ENCODE assay signal across 27 cellular contexts in genomic region chr4:134848681-134849080, GRCh38.
"Had no signal": no experiment of that assay in that cellular context is flagged by ENCODE, and none has a peak within 500 bp of the region (broad histone marks: within the 10 kb centered on the region; RNA-seq: fewer than 3 reads in every experiment).

No MANE protein-coding gene starts in this region.

- H3K27me3 ChIP-seq: stomach, suprapubic skin, testis, thyroid gland, tibial artery, tibial nerve, transverse colon, upper lobe of left lung, upper lobe of right lung, uterus, vagina had no signal

- H3K27ac ChIP-seq: stomach, suprapubic skin, testis, thoracic aorta, thyroid gland, tibial artery, tibial nerve, transverse colon, upper lobe of left lung, upper lobe of right lung, uterus, vagina had no signal

- H3K9me3 ChIP-seq: testis, thoracic aorta, thyroid gland, upper lobe of left lung, upper lobe of right lung, uterus, vagina had no signal

- H3K4me1 ChIP-seq: stomach, suprapubic skin, testis, thyroid gland, tibial artery, tibial nerve, transverse colon, upper lobe of left lung, upper lobe of right lung, uterus, vagina had no signal

- H3K4me3 ChIP-seq: stomach, suprapubic skin, testis, thoracic aorta, thyroid gland, tibial artery, tibial nerve, transverse colon, upper lobe of left lung, upper lobe of right lung, uterus, vagina had no signal

- FAIRE-seq: urothelium cell line had no signal

- ATAC-seq: stimulated activated effector memory CD8-positive, alpha-beta T cell treated with anti-CD3 and anti-CD28 coated beads, Interleukin-12 subunit alpha, Interleukin-12 subunit beta, amount 100 ng/mL, for 72 hours; stimulated activated memory B cell treated with anti-CD40 and anti-IgM and Interleukin-4, amounts not matched to agents 10 μg/mL and 1 μg/mL and 100 μg/mL, for 72 hours; stimulated activated naive B cell treated with anti-CD40 and anti-IgM and Interleukin-4, amounts not matched to agents 10 μg/mL and 1 μg/mL and 100 μg/mL, for 72 hours; stimulated activated naive CD8-positive, alpha-beta T cell treated with anti-CD3 and anti-CD28 coated beads, Interleukin-15, amount 100 ng/mL, for 72 hours; stimulated activated naive CD8-positive, alpha-beta T cell treated with anti-CD3 and anti-CD28 coated beads, Interleukin-15, Interleukin-2, amounts not matched to agents 100 U/mL and 50 U/mL, for 24 hours; upper lobe of right lung had no signal

- H3K36me3 ChIP-seq: stomach, suprapubic skin, thoracic aorta, thyroid gland, tibial artery, tibial nerve, transverse colon, upper lobe of left lung, upper lobe of right lung, uterus, vagina had no signal

- DNase-seq: stimulated activated CD4-positive, alpha-beta T cell treated with anti-CD3 and anti-CD28 coated beads, Interleukin-2, amount 100 ng/mL, for 48 hours; stimulated activated CD4-positive, alpha-beta T cell treated with anti-CD3 and anti-CD28 coated beads, Interleukin-4, amount 100 ng/mL, for 1 hour; stimulated activated CD4-positive, alpha-beta T cell treated with anti-CD3 and anti-CD28 coated beads, Interleukin-4, amount 100 ng/mL, for 24 hours; stimulated activated CD4-positive, alpha-beta T cell treated with anti-CD3 and anti-CD28 coated beads, Interleukin-4, amount 100 ng/mL, for 4 hours; stimulated activated CD8-positive, alpha-beta memory T cell treated with anti-CD3 and anti-CD28 coated beads, Interleukin-4, amount 100 ng/mL, for 48 hours; stimulated activated naive B cell treated with anti-CD40 and anti-IgM and Interleukin-4, amounts not matched to agents 10 μg/mL and 1 μg/mL and 100 μg/mL, for 72 hours; stimulated activated naive CD4-positive, alpha-beta T cell; stimulated activated naive CD4-positive, alpha-beta T cell treated with Interleukin-2 at 50 U/mL for 16 hours; stimulated activated naive CD8-positive, alpha-beta T cell treated with anti-CD3 and anti-CD28 coated beads, Interleukin-15, amount 100 ng/mL, for 72 hours; stimulated activated naive CD8-positive, alpha-beta T cell treated with anti-CD3 and anti-CD28 coated beads, Interleukin-15, Interleukin-2, amounts not matched to agents 100 U/mL and 50 U/mL, for 24 hours; stomach; substantia nigra; testis; thyroid gland; tibial artery; transverse colon; trophoblast cell; upper lobe of left lung; upper lobe of right lung; uterus had no signal
